In genomic region chr2:184463866-184464248, GRCh38 we compare ENCODE assay signal across 25 cellular contexts.
"Had no signal": no experiment of that assay in that cellular context is flagged by ENCODE, and none has a peak within 500 bp of the region (broad histone marks: within the 10 kb centered on the region; RNA-seq: fewer than 3 reads in every experiment).

No MANE protein-coding gene starts in this region.

- FAIRE-seq: islet of Langerhans, small intestine, urothelium cell line had no signal

- ATAC-seq: foreskin keratinocyte; gastroesophageal sphincter; heart left ventricle; left ventricle myocardium superior; lower lobe of right lung; natural killer cell; right cardiac atrium; stimulated activated naive B cell treated with anti-CD40 and anti-IgM and Interleukin-4, amounts not matched to agents 10 μg/mL and 1 μg/mL and 100 μg/mL, for 72 hours had no signal

- H3K79me2 ChIP-seq: parathyroid adenoma had no signal

- H3K27ac ChIP-seq: colonic mucosa, epithelial cell of prostate, esophagus muscularis mucosa, foreskin keratinocyte, gastroesophageal sphincter, heart left ventricle, lower lobe of right lung, neutrophil, parathyroid adenoma, thoracic aorta, tibial nerve, upper lobe of left lung had no signal

- H3K4me3 ChIP-seq: colonic mucosa, esophagus muscularis mucosa, gastroesophageal sphincter, heart left ventricle, lower lobe of right lung, thoracic aorta, tibial nerve, upper lobe of left lung had no signal

- H3K36me3 ChIP-seq: colonic mucosa, esophagus muscularis mucosa, gastroesophageal sphincter, heart left ventricle, lower lobe of right lung, neutrophil, thoracic aorta, tibial nerve, upper lobe of left lung had no signal

- DNase-seq: effector CD8-positive, alpha-beta T cell; endodermal cell; foreskin keratinocyte; heart left ventricle; hippocampal formation; kidney glomerular epithelial cell; left ventricle myocardium superior; lower lobe of right lung; natural killer cell; right cardiac atrium; stimulated activated CD4-positive, alpha-beta T cell treated with anti-CD3 and anti-CD28 coated beads, Interleukin-15, amount 100 ng/mL, for 24 hours; stimulated activated CD4-positive, alpha-beta T cell treated with anti-CD3 and anti-CD28 coated beads, Interleukin-2, amount 100 ng/mL, for 48 hours; stimulated activated naive B cell treated with anti-CD40 and anti-IgM and Interleukin-4, amounts not matched to agents 10 μg/mL and 1 μg/mL and 100 μg/mL, for 72 hours; upper lobe of left lung had no signal

- H2AFZ ChIP-seq: parathyroid adenoma had no signal

- H3K9me3 ChIP-seq: colonic mucosa, esophagus muscularis mucosa, gastroesophageal sphincter, heart left ventricle, lower lobe of right lung, neutrophil, thoracic aorta, tibial nerve, upper lobe of left lung had no signal

- H3K4me1 ChIP-seq: colonic mucosa, esophagus muscularis mucosa, foreskin keratinocyte, gastroesophageal sphincter, heart left ventricle, lower lobe of right lung, parathyroid adenoma, tibial nerve, upper lobe of left lung had no signal

- H3K27me3 ChIP-seq: colonic mucosa, foreskin keratinocyte, gastroesophageal sphincter, heart left ventricle, neutrophil, tibial nerve, upper lobe of left lung had no signal
